ENCODE assay signal across 11 cellular contexts in genomic region chr12:124613151-124613585, GRCh38. TPM values are rescaled to one million over a fixed set of nuclear protein-coding genes. Genes with fewer than 3 reads are reported as not detected.
DNase-seq lines count a peak whose midpoint lies in the region; TF ChIP-seq lines count a peak whose summit lies in the region.
"Had no signal": no experiment of that assay in that cellular context is flagged by ENCODE, and none has a peak within 500 bp of the region (broad histone marks: within the 10 kb centered on the region; RNA-seq: fewer than 3 reads in every experiment).

No MANE protein-coding gene starts in this region.

- H4K20me1 ChIP-seq in hepatocyte (ENCODE audit: insufficient read depth, poor library complexity, severe bottlenecking): no peaks in the 10 kb centered on the region

- no peaks in the 10 kb centered on the region for H3K36me3 ChIP-seq in hepatocyte (replicated peaks; ENCODE audit: insufficient read depth, low read depth)

- TF ChIP-seq CTCF in hepatocyte (IDR thresholded peaks at IDR 0.05; ENCODE audit: poor library complexity): no peak

- POLR2A ChIA-PET in activated CD4-positive, alpha-beta T cell treated with anti-CD3 and anti-CD28 coated beads, Interleukin-2, amount 10 ng/mL, durations not matched to agents 7 days and 5 days (lab: Charles Lee): no interaction called here

- DNase-seq in activated CD4-positive, alpha-beta T cell treated with anti-CD3 and anti-CD28 coated beads, Interleukin-2, amount 10 ng/mL, durations not matched to agents 7 days and 5 days: no peak
- no peak for DNase-seq in activated CD4-positive, alpha-beta T cell treated with anti-CD3 and anti-CD28 coated beads, Interleukin-2, amount 50 U/mL, for 48 hours
- DNase-seq in astrocyte of the hippocampus (ENCODE audit: low read depth, low spot score): peak; percentile 56
- DNase-seq in hepatocyte (ENCODE audit: low spot score): peak; percentile 53
- no peak for DNase-seq in LoVo (ENCODE audit: low spot score)
- DNase-seq in GM03348 (ENCODE audit: low spot score): no peak
- no peak for DNase-seq in NCI-H187 treated with DMSO at 0.1 percent for 48 hours (lab: John Stamatoyannopoulos, UW)
- no peak for DNase-seq in T-helper 2 cell treated with Interferon-gamma antibody and Interleukin-4, amounts not matched to agents 5 μg/mL and 100 μg/mL, for 36 hours (ENCODE audit: low spot score)
- DNase-seq: activated CD4-positive, alpha-beta T cell treated with anti-CD3 and anti-CD28 coated beads for 48 hours; hypothalamus; right cardiac atrium had no signal

- H3K27me3 Mint-ChIP-seq in activated CD4-positive, alpha-beta T cell treated with anti-CD3 and anti-CD28 coated beads, Interleukin-2, amount 10 ng/mL, durations not matched to agents 7 days and 5 days: peaks cover 12% of the 10 kb centered on the region
- peaks cover 25% of the 10 kb centered on the region for H3K27me3 Mint-ChIP-seq in T-helper 2 cell treated with Interferon-gamma antibody and Interleukin-4, amounts not matched to agents 5 μg/mL and 100 μg/mL, for 36 hours (ENCODE audit: low read depth)

- H3K79me2 ChIP-seq in hepatocyte: no peaks in the 10 kb centered on the region

- peaks cover 6% of the 10 kb centered on the region for H3K9me3 Mint-ChIP-seq in activated CD4-positive, alpha-beta T cell treated with anti-CD3 and anti-CD28 coated beads, Interleukin-2, amount 10 ng/mL, durations not matched to agents 7 days and 5 days
- no peaks in the 10 kb centered on the region for H3K9me3 Mint-ChIP-seq in T-helper 2 cell treated with Interferon-gamma antibody and Interleukin-4, amounts not matched to agents 5 μg/mL and 100 μg/mL, for 36 hours

- H3K4me1 ChIP-seq in hepatocyte (ENCODE audit: insufficient read depth): peaks cover 17% of the 10 kb centered on the region

- H3K27ac Mint-ChIP-seq in activated CD4-positive, alpha-beta T cell treated with anti-CD3 and anti-CD28 coated beads, Interleukin-2, amount 10 ng/mL, durations not matched to agents 7 days and 5 days: peak overlapping the region; percentile 17
- H3K27ac Mint-ChIP-seq in T-helper 2 cell treated with Interferon-gamma antibody and Interleukin-4, amounts not matched to agents 5 μg/mL and 100 μg/mL, for 36 hours: no peak overlapping the region

- peaks cover 20% of the 10 kb centered on the region for H3K4me1 Mint-ChIP-seq in activated CD4-positive, alpha-beta T cell treated with anti-CD3 and anti-CD28 coated beads, Interleukin-2, amount 10 ng/mL, durations not matched to agents 7 days and 5 days
- H3K4me1 Mint-ChIP-seq in T-helper 2 cell treated with Interferon-gamma antibody and Interleukin-4, amounts not matched to agents 5 μg/mL and 100 μg/mL, for 36 hours (ENCODE audit: low read depth): peaks cover 13% of the 10 kb centered on the region

- no peak overlapping the region for H3K4me3 Mint-ChIP-seq in activated CD4-positive, alpha-beta T cell treated with anti-CD3 and anti-CD28 coated beads, Interleukin-2, amount 10 ng/mL, durations not matched to agents 7 days and 5 days
- H3K4me3 Mint-ChIP-seq in T-helper 2 cell treated with Interferon-gamma antibody and Interleukin-4, amounts not matched to agents 5 μg/mL and 100 μg/mL, for 36 hours: no peak overlapping the region

- H2AFZ ChIP-seq in hepatocyte: no peak overlapping the region

- CTCF ChIA-PET in activated CD4-positive, alpha-beta T cell treated with anti-CD3 and anti-CD28 coated beads, Interleukin-2, amount 10 ng/mL, durations not matched to agents 7 days and 5 days (lab: Charles Lee): no interaction called here

- H3K27me3 ChIP-seq in hepatocyte: no peaks in the 10 kb centered on the region

- H3K9me2 ChIP-seq in hepatocyte (replicated peaks; ENCODE audit: insufficient read depth): no peaks in the 10 kb centered on the region

- H3K4me2 ChIP-seq in hepatocyte: no peak overlapping the region

- no peaks in the 10 kb centered on the region for H3K36me3 Mint-ChIP-seq in activated CD4-positive, alpha-beta T cell treated with anti-CD3 and anti-CD28 coated beads, Interleukin-2, amount 10 ng/mL, durations not matched to agents 7 days and 5 days (ENCODE audit: low read depth)
- H3K36me3 Mint-ChIP-seq in T-helper 2 cell treated with Interferon-gamma antibody and Interleukin-4, amounts not matched to agents 5 μg/mL and 100 μg/mL, for 36 hours (ENCODE audit: low read depth): no peaks in the 10 kb centered on the region

- peak overlapping the region; percentile 18 for H3K27ac ChIP-seq in hepatocyte

- WGBS in hepatocyte (ENCODE audit: low lambda C conversion rate, missing lambda C conversion rate): 51% methylated on average over 3 of the region's 3 CpGs

- no peaks in the 10 kb centered on the region for H3K9me3 ChIP-seq in hepatocyte (ENCODE audit: low read depth)

- no peak overlapping the region for H3K4me3 ChIP-seq in hepatocyte

RNA-seq across cellular contexts. Expression of gene NCOR2, which starts 45.8 kb away (rescaled TPM):
- total RNA-seq in activated CD4-positive, alpha-beta T cell treated with anti-CD3 and anti-CD28 coated beads, Interleukin-2, amount 10 ng/mL, durations not matched to agents 7 days and 5 days: 100 to 1,000 TPM in 1 of 2 experiments, 10 to 100 TPM in 1; 96.4 to 102 TPM
- total RNA-seq in hepatocyte: 12.9 and 40.3 TPM in 2 replicates
- 121 and 136 TPM in 2 replicates for polyA plus RNA-seq in hepatocyte

Comparison
In these comparisons a context has a peak if more than half of its experiments do, and no peak if none do; other contexts are left out.
1. DNase-seq: peak in astrocyte of the hippocampus (single experiment) and hepatocyte (single experiment); none in activated CD4-positive, alpha-beta T cell treated with anti-CD3 and anti-CD28 coated beads, Interleukin-2, amount 10 ng/mL, durations not matched to agents 7 days and 5 days (single experiment), activated CD4-positive, alpha-beta T cell treated with anti-CD3 and anti-CD28 coated beads, Interleukin-2, amount 50 U/mL, for 48 hours (0 of 2), LoVo (single experiment), GM03348 (single experiment), NCI-H187 treated with DMSO at 0.1 percent for 48 hours (single experiment) and T-helper 2 cell treated with Interferon-gamma antibody and Interleukin-4, amounts not matched to agents 5 μg/mL and 100 μg/mL, for 36 hours (single experiment).